Comparison of ENCODE assay signal across 8 cellular contexts in the genomic region with DNA sequence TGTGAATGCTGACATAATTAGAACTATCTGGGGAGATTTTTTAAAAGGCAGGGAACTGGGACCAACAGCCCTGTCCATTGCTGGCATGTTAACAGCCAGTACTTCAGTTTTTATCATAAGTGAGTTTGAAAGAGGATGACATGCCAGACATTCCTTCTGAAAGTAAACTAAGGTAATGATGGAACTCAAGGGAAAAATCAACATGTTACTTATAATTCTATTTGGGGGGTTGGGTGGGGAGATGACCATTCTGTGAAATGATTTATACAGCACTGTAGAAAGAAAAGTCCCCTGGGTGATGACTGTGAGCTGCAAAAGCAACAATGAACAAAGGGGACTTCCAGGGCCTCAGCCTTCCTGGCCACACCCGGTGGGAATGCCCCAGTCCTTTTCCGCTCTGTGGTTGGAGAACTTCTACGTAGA. TPM values are rescaled to one million over a fixed set of nuclear protein-coding genes. Genes with fewer than 3 reads are reported as not detected.
DNase-seq lines count a peak whose midpoint lies in the region; ATAC-seq and TF ChIP-seq lines count a peak whose summit lies in the region.

No MANE protein-coding gene starts in this region.

- H3K27ac ChIP-seq in body of pancreas (peak overlapping the region in 3 of 4 donors; percentile 55 to 81 (median 65)), lung (ENCODE audit: low read depth in 1 of 2, low read length in 1 of 2) (peak overlapping the region in 1 of 2 donors; percentile 87), Karpas-422 (ENCODE audit: low read length) (no peak overlapping the region)

- no peaks in the 10 kb centered on the region for H3K9me3 ChIP-seq in body of pancreas
- no peaks in the 10 kb centered on the region for H3K9me3 ChIP-seq in lung (ENCODE audit: control insufficient read depth in 2 of 2, insufficient read depth in 1 of 2, low read length in 1 of 2)
- H3K9me3 ChIP-seq in Karpas-422 (ENCODE audit: low read length): no peaks in the 10 kb centered on the region

- DNase-seq in DMS79 treated with DMSO at 0.1 percent for 48 hours (lab: John Stamatoyannopoulos, UW): peak; percentile 30
- DNase-seq in DMS79 (lab: John Stamatoyannopoulos, UW): no peak
- DNase-seq in body of pancreas: peak; percentile 37 to 64 (median 48)
- DNase-seq in lung (ENCODE audit: low spot score): peak; percentile 34
- no peak for DNase-seq in NCI-H1436 treated with DMSO at 0.1 percent for 48 hours (lab: John Stamatoyannopoulos, UW)
- DNase-seq in NCI-H2227 treated with DMSO at 0.1 percent for 48 hours (lab: John Stamatoyannopoulos, UW): no peak
- no peak for DNase-seq in Karpas-422

- H4K20me1 ChIP-seq in Karpas-422 (ENCODE audit: insufficient read depth, low read depth, low read length): no peaks in the 10 kb centered on the region

- H2AFZ ChIP-seq in Karpas-422 (ENCODE audit: low read length): no peak overlapping the region

- no peaks in the 10 kb centered on the region for H3K36me3 ChIP-seq in body of pancreas (replicated peaks in 1 of 2; ENCODE audit: insufficient read depth in 1 of 2, low read depth in 2 of 2)
- H3K36me3 ChIP-seq in lung (ENCODE audit: control insufficient read depth in 2 of 2, insufficient read depth in 2 of 2, low read length in 2 of 2): no peaks in the 10 kb centered on the region
- no peaks in the 10 kb centered on the region for H3K36me3 ChIP-seq in Karpas-422 (ENCODE audit: insufficient read depth, low read length)

- peak in 1 of 3 donors; percentile 17 for TF ChIP-seq POLR2A in body of pancreas (IDR thresholded peaks at IDR 0.05)

- no peaks in the 10 kb centered on the region for H3K79me2 ChIP-seq in Karpas-422 (ENCODE audit: low read length)

- H3K4me2 ChIP-seq in Karpas-422 (ENCODE audit: low read depth, low read length, poor library complexity, severe bottlenecking): no peak overlapping the region

- H3K4me1 ChIP-seq in body of pancreas (peaks cover 3% of the 10 kb centered on the region), lung (ENCODE audit: control insufficient read depth in 2 of 2, insufficient read depth in 2 of 2, low read length in 2 of 2) (peaks cover 0 to 2% of the 10 kb centered on the region in 2 donors), Karpas-422 (ENCODE audit: low read length) (no peaks in the 10 kb centered on the region)

- H3K9ac ChIP-seq in Karpas-422 (ENCODE audit: low read length): no peak overlapping the region

- intact Hi-C loops in body of pancreas (cut with DNase I): no loop called here

- no peaks in the 10 kb centered on the region for H3K9me2 ChIP-seq in Karpas-422 (replicated peaks; ENCODE audit: insufficient read depth, low read length)

- peak; percentile 71 for ATAC-seq in HG03354 (IDR thresholded peaks at IDR 0.05; ENCODE audit: poor library complexity, severe bottlenecking, unreplicated experiment)
- ATAC-seq in body of pancreas: peak; percentile 93
- peak; percentile 72 for ATAC-seq in lung (ENCODE audit: insufficient read depth, low FRiP score)

- no peaks in the 10 kb centered on the region for H3K27me3 ChIP-seq in body of pancreas
- no peaks in the 10 kb centered on the region for H3K27me3 ChIP-seq in lung (ENCODE audit: control insufficient read depth, insufficient read depth)
- H3K27me3 ChIP-seq in Karpas-422 (ENCODE audit: low read length): no peaks in the 10 kb centered on the region

- TF ChIP-seq CTCF in body of pancreas (IDR thresholded peaks at IDR 0.05): no peak
- TF ChIP-seq CTCF in lung (IDR thresholded peaks at IDR 0.05; ENCODE audit: control extremely low read depth, extremely low read depth): no peak

- H3K4me3 ChIP-seq in body of pancreas (no peak overlapping the region), lung (no peak overlapping the region), Karpas-422 (ENCODE audit: low read length) (no peak overlapping the region)

- 56 to 62% methylated on average over 3 of the region's 3 CpGs for WGBS in body of pancreas, 2 donors
- WGBS in lung, 2 donors: 24 to 39% methylated on average over 3 of the region's 3 CpGs

RNA-seq across cellular contexts. Expression of a gene that starts 5.4 kb away (rescaled TPM):
- 1 to 10 TPM; 3.6 to 6.7 TPM for total RNA-seq in body of pancreas
- 10 to 100 TPM; 31.1 to 49.6 TPM for total RNA-seq in lung
- polyA plus RNA-seq in lung: 10 to 100 TPM; 13.7 to 63.1 TPM
- not detected in 2 replicates for total RNA-seq in Karpas-422 (2014; rRNA removed; shearing (Covaris generic); ENCODE audit: low replicate concordance)

Comparison
In these comparisons a context has a peak if more than half of its experiments do, and no peak if none do; other contexts are left out.
1. DNase-seq: peak in DMS79 treated with DMSO at 0.1 percent for 48 hours (single experiment), body of pancreas (4 of 4) and lung (single experiment); none in DMS79 (single experiment), NCI-H1436 treated with DMSO at 0.1 percent for 48 hours (single experiment), NCI-H2227 treated with DMSO at 0.1 percent for 48 hours (single experiment) and Karpas-422 (single experiment).
2. RNA of a gene that starts 5.4 kb away (total RNA-seq): 31.1 to 49.6 TPM in lung; 3.6 to 6.7 TPM in body of pancreas and not detected in Karpas-422; every median in the first group is over 4 times any median in the second.
3. Peak in every context shown above with its lines, with median percentiles within 50 percentile points of each other: ATAC-seq.